ENCODE assay signal across 1 cellular context in the genomic region with DNA sequence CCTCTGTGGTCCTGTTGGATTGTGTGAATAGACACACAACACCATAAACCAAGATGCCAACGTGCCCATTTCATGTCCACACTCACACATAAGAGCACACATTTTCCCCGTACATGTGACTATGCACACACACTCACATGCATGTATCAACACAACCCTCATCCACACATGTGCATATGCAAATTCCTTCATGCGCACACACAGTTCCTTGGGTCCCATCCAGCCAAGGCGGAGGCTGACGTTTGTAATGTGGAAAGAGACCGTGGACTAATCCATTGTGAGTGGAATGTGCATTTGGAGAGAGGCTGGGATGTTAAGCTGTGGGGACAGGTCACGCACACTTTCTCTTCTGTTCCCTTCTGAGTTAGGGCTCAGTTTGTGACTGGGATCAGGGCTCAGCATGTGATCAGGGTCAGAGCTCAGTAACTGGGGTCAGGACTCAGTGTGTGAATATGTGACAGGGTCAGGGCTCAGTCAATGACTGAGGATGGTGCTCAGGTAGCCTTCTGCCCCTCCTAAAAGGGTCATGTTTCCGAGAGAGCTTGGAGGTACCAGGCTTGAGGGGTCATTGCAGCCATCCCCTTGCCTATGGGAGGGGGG.
TF ChIP-seq lines count a peak whose summit lies in the region.

No MANE protein-coding gene starts in this region.

TF ChIP-seq in HepG2, 621 proteins besides CTCF, POLR2A, EP300 and RAD21 (continued from another document):
- TF ChIP-seq, protein P1, sequence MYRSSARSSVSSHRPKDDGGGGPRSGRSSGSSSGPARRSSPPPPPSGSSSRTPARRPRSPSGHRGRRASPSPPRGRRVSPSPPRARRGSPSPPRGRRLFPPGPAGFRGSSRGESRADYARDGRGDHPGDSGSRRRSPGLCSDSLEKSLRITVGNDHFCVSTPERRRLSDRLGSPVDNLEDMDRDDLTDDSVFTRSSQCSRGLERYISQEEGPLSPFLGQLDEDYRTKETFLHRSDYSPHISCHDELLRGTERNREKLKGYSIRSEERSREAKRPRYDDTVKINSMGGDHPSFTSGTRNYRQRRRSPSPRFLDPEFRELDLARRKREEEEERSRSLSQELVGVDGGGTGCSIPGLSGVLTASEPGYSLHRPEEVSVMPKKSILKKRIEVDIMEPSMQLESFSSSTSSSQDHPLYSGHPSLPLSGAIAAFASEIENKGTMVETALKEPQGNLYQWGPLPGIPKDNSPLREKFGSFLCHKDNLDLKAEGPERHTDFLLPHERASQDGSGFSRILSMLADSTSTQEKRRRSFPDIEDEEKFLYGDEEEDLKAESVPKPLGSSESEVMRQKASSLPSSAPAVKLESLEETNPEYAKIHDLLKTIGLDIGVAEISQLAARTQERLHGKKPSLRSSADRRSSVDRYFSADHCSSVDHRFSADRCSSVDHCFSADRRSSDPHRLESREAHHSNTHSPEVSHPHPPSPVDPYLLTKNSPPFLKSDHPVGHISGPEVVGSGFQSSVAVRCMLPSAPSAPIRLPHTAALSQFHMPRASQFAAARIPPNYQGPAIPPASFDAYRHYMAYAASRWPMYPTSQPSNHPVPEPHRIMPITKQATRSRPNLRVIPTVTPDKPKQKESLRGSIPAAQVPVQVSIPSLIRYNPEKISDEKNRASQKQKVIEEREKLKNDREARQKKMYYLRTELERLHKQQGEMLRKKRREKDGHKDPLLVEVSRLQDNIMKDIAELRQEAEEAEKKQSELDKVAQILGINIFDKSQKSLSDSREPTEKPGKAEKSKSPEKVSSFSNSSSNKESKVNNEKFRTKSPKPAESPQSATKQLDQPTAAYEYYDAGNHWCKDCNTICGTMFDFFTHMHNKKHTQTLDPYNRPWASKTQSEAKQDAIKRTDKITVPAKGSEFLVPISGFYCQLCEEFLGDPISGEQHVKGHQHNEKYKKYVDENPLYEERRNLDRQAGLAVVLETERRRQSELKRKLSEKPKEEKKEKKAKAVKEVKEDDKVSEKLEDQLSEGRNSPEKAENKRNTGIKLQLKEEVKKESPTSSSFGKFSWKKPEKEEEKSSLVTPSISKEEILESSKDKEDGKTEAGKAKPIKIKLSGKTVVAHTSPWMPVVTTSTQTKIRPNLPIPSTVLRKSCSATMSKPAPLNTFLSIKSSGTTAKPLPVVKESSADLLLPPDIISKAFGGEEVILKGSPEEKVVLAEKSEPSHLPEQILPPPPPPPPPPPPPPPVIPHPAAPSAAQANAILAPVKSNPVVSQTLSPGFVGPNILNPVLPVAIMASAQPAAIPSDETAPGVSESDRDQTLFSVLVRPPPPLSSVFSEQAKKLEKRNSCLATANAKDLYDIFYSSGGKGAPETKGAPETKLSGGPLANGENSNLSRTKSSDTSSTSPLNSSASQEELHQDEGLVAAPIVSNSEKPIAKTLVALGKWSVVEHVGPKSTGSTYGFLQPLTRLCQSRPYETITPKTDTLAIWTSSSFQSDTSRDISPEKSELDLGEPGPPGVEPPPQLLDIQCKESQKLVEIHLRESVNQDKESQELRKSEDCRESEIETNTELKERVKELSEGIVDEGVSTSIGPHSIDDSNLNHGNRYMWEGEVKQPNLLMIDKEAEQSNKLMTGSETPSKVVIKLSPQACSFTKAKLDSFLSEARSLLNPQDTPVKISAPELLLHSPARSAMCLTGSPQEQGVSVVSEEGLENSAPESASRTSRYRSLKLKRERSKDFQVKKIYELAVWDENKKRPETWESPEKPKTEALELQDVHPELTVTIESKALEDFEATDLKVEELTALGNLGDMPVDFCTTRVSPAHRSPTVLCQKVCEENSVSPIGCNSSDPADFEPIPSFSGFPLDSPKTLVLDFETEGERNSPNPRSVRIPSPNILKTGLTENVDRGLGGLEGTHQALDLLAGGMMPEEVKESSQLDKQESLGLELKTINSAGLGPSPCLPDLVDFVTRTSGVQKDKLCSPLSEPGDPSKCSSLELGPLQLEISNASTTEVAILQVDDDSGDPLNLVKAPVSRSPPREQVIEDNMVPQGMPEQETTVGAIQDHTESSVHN (CRISPR knock-in tag; IDR thresholded peaks at IDR 0.05): no peak
- TF ChIP-seq, protein P2, sequence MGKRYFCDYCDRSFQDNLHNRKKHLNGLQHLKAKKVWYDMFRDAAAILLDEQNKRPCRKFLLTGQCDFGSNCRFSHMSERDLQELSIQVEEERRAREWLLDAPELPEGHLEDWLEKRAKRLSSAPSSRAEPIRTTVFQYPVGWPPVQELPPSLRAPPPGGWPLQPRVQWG (CRISPR knock-in tag; IDR thresholded peaks at IDR 0.05; ENCODE audit: borderline replicate concordance, low read depth): no peak; the same call in 1 of the 2 replicates
- TF ChIP-seq TEAD3 (CRISPR knock-in tag; optimal IDR thresholded peaks at IDR 0.05; ENCODE audit: borderline replicate concordance) (peak; percentile 26), HIVEP1 (CRISPR knock-in tag; IDR thresholded peaks at IDR 0.05) (0 out of 2 replicates have a peak, but pooled peaks have one; percentile 5), DPF2 (CRISPR knock-in tag; IDR thresholded peaks at IDR 0.05; ENCODE audit: borderline replicate concordance, low read depth) (peak; percentile 42; the same call in 1 of the 2 replicates), NONO (IDR thresholded peaks at IDR 0.05) (no peak), NONO (CRISPR knock-in tag; conservative IDR thresholded peaks at IDR 0.05) (peak; percentile 8; the same call in 1 of the 2 replicates), ZNF629 (CRISPR knock-in tag; conservative IDR thresholded peaks at IDR 0.05) (peak; percentile 49), ZNF841 (CRISPR knock-in tag; IDR thresholded peaks at IDR 0.05; ENCODE audit: borderline replicate concordance) (no peak)
- TF ChIP-seq, protein P3, sequence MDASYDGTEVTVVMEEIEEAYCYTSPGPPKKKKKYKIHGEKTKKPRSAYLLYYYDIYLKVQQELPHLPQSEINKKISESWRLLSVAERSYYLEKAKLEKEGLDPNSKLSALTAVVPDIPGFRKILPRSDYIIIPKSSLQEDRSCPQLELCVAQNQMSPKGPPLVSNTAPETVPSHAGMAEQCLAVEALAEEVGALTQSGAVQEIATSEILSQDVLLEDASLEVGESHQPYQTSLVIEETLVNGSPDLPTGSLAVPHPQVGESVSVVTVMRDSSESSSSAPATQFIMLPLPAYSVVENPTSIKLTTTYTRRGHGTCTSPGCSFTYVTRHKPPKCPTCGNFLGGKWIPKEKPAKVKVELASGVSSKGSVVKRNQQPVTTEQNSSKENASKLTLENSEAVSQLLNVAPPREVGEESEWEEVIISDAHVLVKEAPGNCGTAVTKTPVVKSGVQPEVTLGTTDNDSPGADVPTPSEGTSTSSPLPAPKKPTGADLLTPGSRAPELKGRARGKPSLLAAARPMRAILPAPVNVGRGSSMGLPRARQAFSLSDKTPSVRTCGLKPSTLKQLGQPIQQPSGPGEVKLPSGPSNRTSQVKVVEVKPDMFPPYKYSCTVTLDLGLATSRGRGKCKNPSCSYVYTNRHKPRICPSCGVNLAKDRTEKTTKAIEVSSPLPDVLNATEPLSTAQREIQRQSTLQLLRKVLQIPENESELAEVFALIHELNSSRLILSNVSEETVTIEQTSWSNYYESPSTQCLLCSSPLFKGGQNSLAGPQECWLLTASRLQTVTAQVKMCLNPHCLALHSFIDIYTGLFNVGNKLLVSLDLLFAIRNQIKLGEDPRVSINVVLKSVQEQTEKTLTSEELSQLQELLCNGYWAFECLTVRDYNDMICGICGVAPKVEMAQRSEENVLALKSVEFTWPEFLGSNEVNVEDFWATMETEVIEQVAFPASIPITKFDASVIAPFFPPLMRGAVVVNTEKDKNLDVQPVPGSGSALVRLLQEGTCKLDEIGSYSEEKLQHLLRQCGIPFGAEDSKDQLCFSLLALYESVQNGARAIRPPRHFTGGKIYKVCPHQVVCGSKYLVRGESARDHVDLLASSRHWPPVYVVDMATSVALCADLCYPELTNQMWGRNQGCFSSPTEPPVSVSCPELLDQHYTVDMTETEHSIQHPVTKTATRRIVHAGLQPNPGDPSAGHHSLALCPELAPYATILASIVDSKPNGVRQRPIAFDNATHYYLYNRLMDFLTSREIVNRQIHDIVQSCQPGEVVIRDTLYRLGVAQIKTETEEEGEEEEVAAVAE (CRISPR knock-in tag; IDR thresholded peaks at IDR 0.05; ENCODE audit: borderline replicate concordance): 0 out of 2 replicates have a peak, but pooled peaks have one; percentile 37
- TF ChIP-seq, protein P4, sequence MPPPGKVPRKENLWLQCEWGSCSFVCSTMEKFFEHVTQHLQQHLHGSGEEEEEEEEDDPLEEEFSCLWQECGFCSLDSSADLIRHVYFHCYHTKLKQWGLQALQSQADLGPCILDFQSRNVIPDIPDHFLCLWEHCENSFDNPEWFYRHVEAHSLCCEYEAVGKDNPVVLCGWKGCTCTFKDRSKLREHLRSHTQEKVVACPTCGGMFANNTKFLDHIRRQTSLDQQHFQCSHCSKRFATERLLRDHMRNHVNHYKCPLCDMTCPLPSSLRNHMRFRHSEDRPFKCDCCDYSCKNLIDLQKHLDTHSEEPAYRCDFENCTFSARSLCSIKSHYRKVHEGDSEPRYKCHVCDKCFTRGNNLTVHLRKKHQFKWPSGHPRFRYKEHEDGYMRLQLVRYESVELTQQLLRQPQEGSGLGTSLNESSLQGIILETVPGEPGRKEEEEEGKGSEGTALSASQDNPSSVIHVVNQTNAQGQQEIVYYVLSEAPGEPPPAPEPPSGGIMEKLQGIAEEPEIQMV (CRISPR knock-in tag; IDR thresholded peaks at IDR 0.05; ENCODE audit: low read depth): no peak
